Comparison of ENCODE assay signal across 8 cellular contexts in genomic region chr7:92246363-92247101, GRCh38. TPM values are rescaled to one million over a fixed set of nuclear protein-coding genes. Genes with fewer than 3 reads are reported as not detected.
A peak's percentile ranks its signal among the peaks of the same experiment; 100 is the strongest.
DNase-seq lines count a peak whose midpoint lies in the region; ATAC-seq, FAIRE-seq and TF ChIP-seq lines count a peak whose summit lies in the region.

No MANE protein-coding gene starts in this region.

- POLR2A ChIA-PET in K562 (lab: Yijun Ruan, JAX) = interaction anchor here (0.6 to 1.8 kb wide), 14 partner anchors 16 to 1730 kb away, joined by 3 to 9 read pairs (median 4); partner anchors contain the start of genes CYP51A1 and GATAD1

- H3K36me3 ChIP-seq in K562 (ENCODE audit: control insufficient read depth, insufficient read depth, low read length) = peaks cover 18% of the 10 kb centered on the region
- no peaks in the 10 kb centered on the region for H3K36me3 ChIP-seq in iPS-15b (ENCODE audit: control insufficient read depth, insufficient read depth, low read length)
- H3K36me3 ChIP-seq in gastrocnemius medialis = no peaks in the 10 kb centered on the region

- TF ChIP-seq RAD21 in K562 (CRISPR knock-in tag; conservative IDR thresholded peaks at IDR 0.05 in 1 of 2, IDR thresholded peaks at IDR 0.05 in 1 of 2) = no peak

- H3K4me1 ChIP-seq in K562 (replicated peaks in 1 of 2; ENCODE audit: control insufficient read depth in 2 of 2, insufficient read depth in 2 of 2, low read length in 2 of 2) (peaks cover 0 to 8% of the 10 kb centered on the region in 2 experiments; a peak in 3 of 5 replicates), iPS-15b (ENCODE audit: control insufficient read depth, insufficient read depth, low read length) (no peaks in the 10 kb centered on the region), gastrocnemius medialis (peaks cover 31 to 40% of the 10 kb centered on the region in 2 donors)

- peak overlapping the region; percentile 98 for H3K4me2 ChIP-seq in K562 (ENCODE audit: insufficient read depth, low read length)

- H3K27ac ChIP-seq in K562 (ENCODE audit: extremely low read depth, low read depth, low read length) (peak overlapping the region; percentile 92), gastrocnemius medialis (peak overlapping the region; percentile 86 to 98 (median 94))

- in situ Hi-C loops in K562 (cut with MboI) = no loop called here
- in situ Hi-C loops in gastrocnemius medialis (cut with MboI; ENCODE audit: low sequenced_read_pairs in 4 of 4) = loop anchor here in 2 of 4 donors (10.0 to 25.0 kb wide), 2 partner anchors 198 to 291 kb away; partner anchors contain the start of genes GATAD1 (in 1 of the 2), PEX1 (in 1 of the 2) and RBM48 (in 1 of the 2)

- 1% methylated on average over 34 of the region's 34 CpGs for WGBS in K562 (ENCODE audit: insufficient coverage, low coverage, missing lambda C conversion rate)

- no peaks in the 10 kb centered on the region for H4K20me1 ChIP-seq in K562 (replicated peaks; ENCODE audit: control insufficient read depth, insufficient read depth, low read length)

- BruUV-seq in K562 (replicated peaks; lab: Mats Ljungman, UMichigan) = no TSS peak

- H2AFZ ChIP-seq in K562 (ENCODE audit: low read depth, low read length) = peak overlapping the region; percentile 84

- no peak for TF ChIP-seq EP300 in K562 (IDR thresholded peaks at IDR 0.05; ENCODE audit: low read length)

- no peak for TF ChIP-seq POLR2A in K562 (conservative IDR thresholded peaks at IDR 0.05)
- no peak for TF ChIP-seq POLR2A in gastrocnemius medialis (IDR thresholded peaks at IDR 0.05)

- H3K4me3 ChIP-seq in K562 = peak overlapping the region; percentile 59
- peak overlapping the region; percentile 99 for H3K4me3 ChIP-seq in iPS-15b (ENCODE audit: low read depth, low read length)
- peak overlapping the region; percentile 81 to 98 (median 84) for H3K4me3 ChIP-seq in gastrocnemius medialis

- no peaks in the 10 kb centered on the region for H3K9me1 ChIP-seq in K562 (ENCODE audit: control insufficient read depth, insufficient read depth, low read length)

- ATAC-seq in GM19351 (IDR thresholded peaks at IDR 0.05; ENCODE audit: unreplicated experiment) (peak; percentile 36), HG03342 (IDR thresholded peaks at IDR 0.05; ENCODE audit: unreplicated experiment) (peak; percentile 33), K562 (peak; percentile 52), gastrocnemius medialis (peak; percentile 32 to 37)

- FAIRE-seq in K562 (lab: Jason Lieb, UNC) = no peak

- H3K27me3 ChIP-seq in K562 (ENCODE audit: control insufficient read depth in 2 of 2, insufficient read depth in 2 of 2, low read length in 2 of 2) (no peaks in the 10 kb centered on the region), iPS-15b (ENCODE audit: control insufficient read depth, insufficient read depth, low read length) (no peaks in the 10 kb centered on the region), gastrocnemius medialis (no peaks in the 10 kb centered on the region)

- CTCF ChIA-PET in K562 (lab: Yijun Ruan, JAX; ENCODE audit: low intra/inter-chr PET ratio) = no interaction called here

- H3K79me2 ChIP-seq in K562 (ENCODE audit: control insufficient read depth, insufficient read depth, low read length) = peaks cover 74% of the 10 kb centered on the region

- H3K9ac ChIP-seq in K562 (ENCODE audit: insufficient read depth in 1 of 2, low read depth in 2 of 2, low read length in 2 of 2) (peak overlapping the region; percentile 91 to 99), iPS-15b (ENCODE audit: low read depth, low read length) (peak overlapping the region; percentile 94)

- TF ChIP-seq CTCF in K562 (IDR thresholded peaks at IDR 0.05 in 2 of 3, conservative IDR thresholded peaks at IDR 0.05 in 1 of 3; ENCODE audit: insufficient read depth in 2 of 3, low read depth in 1 of 3, low read length in 3 of 3) (no peak), gastrocnemius medialis (IDR thresholded peaks at IDR 0.05 in 4 of 5, conservative IDR thresholded peaks at IDR 0.05 in 1 of 5) (no peak)

- DNase-seq in DMS 273 (lab: John Stamatoyannopoulos, UW; ENCODE audit: unreplicated experiment) (peak; percentile 80), RPMI7951 (ENCODE audit: low read depth) (peak; percentile 32), K562 (ENCODE audit: extremely low read depth in 1 of 4, low spot score in 3 of 4) (peak; percentile 48 to 60 (median 52)), gastrocnemius medialis (no peak), COLO829 (ENCODE audit: low spot score) (no peak)

- H3K9me3 ChIP-seq in K562 (replicated peaks; ENCODE audit: control insufficient read depth, insufficient read depth, low read depth, low read length) = no peaks in the 10 kb centered on the region
- no peaks in the 10 kb centered on the region for H3K9me3 ChIP-seq in iPS-15b (ENCODE audit: control insufficient read depth, insufficient read depth, low read length)
- H3K9me3 ChIP-seq in gastrocnemius medialis = no peaks in the 10 kb centered on the region

- intact Hi-C loops in K562 (cut with micrococcal nuclease) (loop anchor here (5.0 to 10.0 kb wide), 5 partner anchors 48 to 362 kb away; partner anchors contain the start of genes GATAD1 and MTERF1), gastrocnemius medialis (cut with DNase I; ENCODE audit: low total_unique reads) (loop anchor here (5.0 to 10.0 kb wide), 3 partner anchors 281 to 984 kb away; partner anchors contain the start of genes AKAP9, FZD1, PEX1 and RBM48)

TF ChIP-seq in K562, 482 proteins besides CTCF, POLR2A, EP300 and RAD21 (continues in another document):
- TF ChIP-seq ZNF740 (CRISPR knock-in tag; IDR thresholded peaks at IDR 0.05) (peak; percentile 89), ZNF740 (tag; IDR thresholded peaks at IDR 0.05) (no peak)

RNA-seq across cellular contexts. Expression of gene ANKIB1, which starts 0.8 kb away (rescaled TPM):
- total RNA-seq in RPMI7951 (2014; rRNA removed; shearing (Covaris generic)) = 36.6 and 50.7 TPM in 2 replicates
- total RNA-seq in K562 (2011; cell fraction: chromatin; rRNA removed; ENCODE audit: low replicate concordance) = 44.4 and 158 TPM in 2 replicates
- total RNA-seq in K562 (2011; cell fraction: nucleolus; rRNA removed) = 15.7 and 25.1 TPM in 2 replicates
- 33.9 and 38.9 TPM in 2 replicates for total RNA-seq in K562 (2011; cell fraction: nucleoplasm; rRNA removed)
- total RNA-seq in K562 (2014; rRNA removed) (8.7 and 12.9 TPM in 2 replicates), K562 (2014; rRNA removed; fragmentation: Illumina TruSeq; extraction: Trizol) (21.6 and 26.5 TPM in 2 replicates), K562 (2015; rRNA removed; fragmentation: Illumina TruSeq; extraction: Trizol) (18.8 and 19.0 TPM in 2 replicates), K562 (2021) (18.9 and 20.0 TPM in 2 replicates), gastrocnemius medialis (10 to 100 TPM; 11.5 to 24.2 (median 12.5) TPM)
- polyA plus RNA-seq in K562 (2011; rRNA removed) (19.4 and 25.2 TPM in 2 replicates), K562 (2014; fragmentation: Illumina TruSeq; extraction: Trizol) (11.9 and 16.1 TPM in 2 replicates), K562 (2014; fragmentation: Nextera tagmentation; extraction: Ambion mirVana) (1 to 10 TPM; 5.9 to 7.4 TPM), K562 (2014; rRNA removed) (10.0 and 11.6 TPM in 2 replicates)
- 8.1 and 8.5 TPM in 2 replicates for polyA plus RNA-seq in K562 (2011; cell fraction: cytosol; rRNA removed)
- 57.1 and 61.1 TPM in 2 replicates for polyA plus RNA-seq in K562 (2011; cell fraction: nucleus; rRNA removed)
- 9.7 and 10.8 TPM in 2 replicates for polyA plus RNA-seq in K562 (2012)
- 38.2 and 47.0 TPM in 2 replicates for polyA minus RNA-seq in K562 (2011; rRNA and poly(A)+ RNA removed)
- 15.3 and 18.0 TPM in 2 replicates for polyA minus RNA-seq in K562 (2011; cell fraction: cytosol; rRNA and poly(A)+ RNA removed)
- polyA minus RNA-seq in K562 (2011; cell fraction: nucleus; rRNA and poly(A)+ RNA removed) = 24.4 and 43.3 TPM in 2 replicates

RNA-seq across cellular contexts. Expression of gene KRIT1, which starts 0.8 kb away (rescaled TPM):
- 37.5 and 54.1 TPM in 2 replicates for total RNA-seq in RPMI7951 (2014; rRNA removed; shearing (Covaris generic))
- total RNA-seq in K562 (2011; cell fraction: chromatin; rRNA removed; ENCODE audit: low replicate concordance) = 158 and 334 TPM in 2 replicates
- total RNA-seq in K562 (2011; cell fraction: nucleolus; rRNA removed) = 55.7 and 66.5 TPM in 2 replicates
- 143 and 208 TPM in 2 replicates for total RNA-seq in K562 (2011; cell fraction: nucleoplasm; rRNA removed)
- total RNA-seq in K562 (2014; rRNA removed) = 35.1 and 55.9 TPM in 2 replicates
- total RNA-seq in K562 (2014; rRNA removed; fragmentation: Illumina TruSeq; extraction: Trizol) = 71.6 and 80.8 TPM in 2 replicates
- 58.3 and 68.1 TPM in 2 replicates for total RNA-seq in K562 (2015; rRNA removed; fragmentation: Illumina TruSeq; extraction: Trizol)
- 32.8 and 37.9 TPM in 2 replicates for total RNA-seq in K562 (2021)
- 65.8 and 81.4 TPM in 2 replicates for polyA plus RNA-seq in K562 (2011; rRNA removed)
- polyA plus RNA-seq in K562 (2011; cell fraction: cytosol; rRNA removed) = 20.5 and 31.6 TPM in 2 replicates
- polyA plus RNA-seq in K562 (2011; cell fraction: nucleus; rRNA removed) = 54.8 and 71.5 TPM in 2 replicates
- 26.4 and 31.0 TPM in 2 replicates for polyA plus RNA-seq in K562 (2012)
- 67.4 and 69.1 TPM in 2 replicates for polyA plus RNA-seq in K562 (2014; fragmentation: Illumina TruSeq; extraction: Trizol)
- polyA plus RNA-seq in K562 (2014; fragmentation: Nextera tagmentation; extraction: Ambion mirVana) = 10 to 100 TPM; 21.5 to 21.7 TPM
- 51.1 and 58.1 TPM in 2 replicates for polyA plus RNA-seq in K562 (2014; rRNA removed)
- 94.6 and 105 TPM in 2 replicates for polyA minus RNA-seq in K562 (2011; rRNA and poly(A)+ RNA removed)
- polyA minus RNA-seq in K562 (2011; cell fraction: cytosol; rRNA and poly(A)+ RNA removed) = 14.5 and 15.3 TPM in 2 replicates
- 70.0 and 79.6 TPM in 2 replicates for polyA minus RNA-seq in K562 (2011; cell fraction: nucleus; rRNA and poly(A)+ RNA removed)
- 10 to 100 TPM; 28.7 to 47.6 (median 32.5) TPM for total RNA-seq in gastrocnemius medialis

Comparison
In these comparisons a context has a peak if more than half of its experiments do, and no peak if none do; other contexts are left out.
1. DNase-seq: peak in DMS 273 (single experiment), RPMI7951 (single experiment) and K562 (4 of 4); none in gastrocnemius medialis (0 of 2) and COLO829 (single experiment).
2. Peak in every context shown above with its lines, with median percentiles within 50 percentile points of each other: ATAC-seq and H3K4me3 ChIP-seq.